In the genomic region with DNA sequence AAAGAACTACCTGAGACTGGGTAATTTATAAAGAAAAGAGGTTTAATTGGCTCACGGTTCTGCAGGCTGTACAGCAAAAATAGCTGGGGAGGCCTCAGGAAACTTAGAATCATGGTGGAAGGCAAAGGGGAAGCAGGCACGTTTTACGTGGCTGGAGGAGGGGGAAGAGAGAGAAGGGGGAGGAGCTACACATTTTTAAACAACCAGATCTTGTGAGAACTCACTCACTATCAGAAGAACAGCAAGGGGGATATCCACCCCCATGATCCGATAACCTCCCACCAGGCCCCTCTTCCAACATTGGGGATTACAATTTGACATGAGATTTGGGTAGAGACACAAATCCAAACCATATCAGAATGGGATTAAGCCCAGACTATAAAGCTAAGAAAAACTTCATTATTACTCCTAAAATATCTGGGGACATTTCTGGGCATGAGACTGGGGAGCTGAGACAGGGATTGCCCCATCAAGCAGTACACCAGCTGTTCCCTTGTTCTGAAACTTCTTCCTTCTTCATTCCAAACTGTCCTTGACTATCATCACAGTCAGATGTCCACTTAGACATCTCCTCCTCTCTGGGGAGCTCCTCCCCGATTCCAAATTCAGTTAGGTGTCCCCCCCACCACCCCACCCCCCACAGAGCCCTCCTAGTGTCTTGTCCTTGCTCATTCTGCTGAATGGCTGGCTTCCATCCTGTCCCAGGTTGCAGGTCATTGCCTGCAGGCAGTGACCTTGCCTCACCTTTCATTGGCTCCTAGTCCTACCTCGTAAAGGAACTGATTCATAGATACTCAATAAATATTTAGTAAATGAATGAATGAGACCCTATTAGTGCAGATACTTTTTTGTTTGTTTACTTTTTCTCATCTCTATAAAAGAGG, we compare ENCODE assay signal across 17 cellular contexts.
A peak's percentile ranks its signal among the peaks of the same experiment; 100 is the strongest.
DNase-seq lines count a peak whose midpoint lies in the region; ATAC-seq and TF ChIP-seq lines count a peak whose summit lies in the region.
"Had no signal": no experiment of that assay in that cellular context is flagged by ENCODE, and none has a peak within 500 bp of the region (broad histone marks: within the 10 kb centered on the region; RNA-seq: fewer than 3 reads in every experiment).

No MANE protein-coding gene starts in this region.

- TF ChIP-seq POLR2A in NB4 (IDR thresholded peaks at IDR 0.05; ENCODE audit: extremely low read depth, insufficient read length) = no peak

- no peaks in the 10 kb centered on the region for H3K4me1 ChIP-seq in right cardiac atrium (ENCODE audit: control insufficient read depth, insufficient read depth, low read length)
- H3K4me1 ChIP-seq: Peyer's patch had no signal

- H3K27ac ChIP-seq in right cardiac atrium (ENCODE audit: low read length) = no peak overlapping the region
- H3K27ac ChIP-seq: Peyer's patch, SJSA1 had no signal

- TF ChIP-seq CTCF in NB4 (IDR thresholded peaks at IDR 0.05; ENCODE audit: low read depth, low read length) = no peak

- H3K9me3 ChIP-seq in right cardiac atrium (ENCODE audit: control insufficient read depth, low read length) = no peaks in the 10 kb centered on the region
- H3K9me3 ChIP-seq: Peyer's patch, SJSA1 had no signal

- no peak overlapping the region for H3K4me3 ChIP-seq in right cardiac atrium (ENCODE audit: low read length)
- H3K4me3 ChIP-seq in NB4 (ENCODE audit: low read depth, low read length) = no peak overlapping the region
- H3K4me3 ChIP-seq: Peyer's patch, SJSA1 had no signal

- 54% methylated on average over 6 of the region's 6 CpGs for WGBS in right cardiac atrium

- no peaks in the 10 kb centered on the region for H3K27me3 ChIP-seq in right cardiac atrium (ENCODE audit: control insufficient read depth, insufficient read depth)
- H3K27me3 ChIP-seq: Peyer's patch, SJSA1 had no signal

- DNase-seq in right cardiac atrium = no peak
- no peak for DNase-seq in cardiac septum (ENCODE audit: low spot score)
- peak; percentile 30 for DNase-seq in NB4 (ENCODE audit: low read depth)
- DNase-seq in left lobe of liver (ENCODE audit: low spot score) = no peak
- DNase-seq in medulla oblongata (ENCODE audit: extremely low spot score) = no peak
- DNase-seq in NCI-H1417 treated with DMSO at 0.1 percent for 48 hours (lab: John Stamatoyannopoulos, UW) = no peak
- DNase-seq: CD4-positive, CD25-positive, alpha-beta regulatory T cell; EL; NCI-H1105; NCI-H1694 treated with DMSO at 0.1 percent for 48 hours; NCI-H2081 treated with DMSO at 0.1 percent for 48 hours; NCI-H2171 treated with DMSO at 0.1 percent for 48 hours; NCI-H524 treated with DMSO at 0.1 percent for 48 hours; NCI-H82; Peyer's patch had no signal

- intact Hi-C loops in right cardiac atrium (cut with DNase I) (no loop called here), cardiac septum (cut with DNase I) (no loop called here)

- ATAC-seq in right cardiac atrium (peak; percentile 51), left lobe of liver (peak; percentile 54), HG02759 (IDR thresholded peaks at IDR 0.05; ENCODE audit: unreplicated experiment) (no peak)
